Comparison of ENCODE assay signal across 8 cellular contexts in the genomic region with DNA sequence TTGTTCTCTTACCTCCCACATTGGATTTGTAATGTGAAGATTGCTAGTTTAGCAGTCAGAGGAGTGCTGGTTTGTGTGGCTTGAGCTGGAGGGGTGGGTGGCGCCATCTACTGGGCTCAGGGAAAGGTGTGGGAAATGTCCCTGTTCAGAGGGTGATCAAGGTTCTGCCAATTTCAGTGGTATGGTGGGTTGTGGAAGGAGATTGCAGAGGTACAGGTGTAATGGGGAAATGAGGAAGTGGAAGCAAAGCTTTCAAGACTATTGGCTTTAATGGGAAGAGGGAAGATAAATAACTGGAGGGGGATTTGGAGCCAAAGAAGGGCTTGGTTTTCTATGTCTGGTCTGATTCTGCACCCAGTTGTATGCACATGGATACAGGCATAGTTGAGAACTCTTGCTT.
DNase-seq lines count a peak whose midpoint lies in the region; ATAC-seq, FAIRE-seq and TF ChIP-seq lines count a peak whose summit lies in the region.

No MANE protein-coding gene starts in this region.

- no peak overlapping the region for H3K27ac Mint-ChIP-seq in activated T-helper 17 cell treated with anti-CD3 and anti-CD28 coated beads, Interleukin-2, amount 50 U/mL, for 72 hours

- H3K36me3 ChIP-seq in OCI-LY1 (ENCODE audit: insufficient read depth, low read length) = no peaks in the 10 kb centered on the region

- H3K4me1 Mint-ChIP-seq in activated T-helper 17 cell treated with anti-CD3 and anti-CD28 coated beads, Interleukin-2, amount 50 U/mL, for 72 hours = no peaks in the 10 kb centered on the region

- H3K27me3 ChIP-seq in OCI-LY1 (ENCODE audit: insufficient read depth, low read length) = no peaks in the 10 kb centered on the region

- no peak overlapping the region for H3K4me3 Mint-ChIP-seq in activated T-helper 17 cell treated with anti-CD3 and anti-CD28 coated beads, Interleukin-2, amount 50 U/mL, for 72 hours

- no peaks in the 10 kb centered on the region for H3K36me3 Mint-ChIP-seq in activated T-helper 17 cell treated with anti-CD3 and anti-CD28 coated beads, Interleukin-2, amount 50 U/mL, for 72 hours (ENCODE audit: low read depth)

- no peak overlapping the region for H3K4me3 ChIP-seq in OCI-LY1 (ENCODE audit: low read depth, low read length, poor library complexity, severe bottlenecking)

- no peaks in the 10 kb centered on the region for H3K9me3 ChIP-seq in OCI-LY1 (ENCODE audit: low read length)

- H3K4me2 ChIP-seq in OCI-LY1 (ENCODE audit: low read length) = no peak overlapping the region

- H3K9me3 Mint-ChIP-seq in activated T-helper 17 cell treated with anti-CD3 and anti-CD28 coated beads, Interleukin-2, amount 50 U/mL, for 72 hours = no peaks in the 10 kb centered on the region

- peak; percentile 69 for ATAC-seq in activated T-helper 17 cell treated with anti-CD3 and anti-CD28 coated beads, Interleukin-2, amount 50 U/mL, for 72 hours (replicated peaks)
- ATAC-seq in GM18907 (IDR thresholded peaks at IDR 0.05; ENCODE audit: unreplicated experiment) = no peak

- H3K79me2 ChIP-seq in OCI-LY1 (ENCODE audit: insufficient read depth, low read length) = no peaks in the 10 kb centered on the region

- H3K9ac ChIP-seq in OCI-LY1 (ENCODE audit: low read length) = no peak overlapping the region

- peak; percentile 71 for TF ChIP-seq CTCF in AG09319 (IDR thresholded peaks at IDR 0.05; ENCODE audit: low read depth, low read length)
- peak; percentile 93 for TF ChIP-seq CTCF in OCI-LY1 (IDR thresholded peaks at IDR 0.05; ENCODE audit: low read length)

- DNase-seq in AG09319 (ENCODE audit: extremely low read depth, low read depth) (no peak), GM18507 (ENCODE audit: extremely low spot score, insufficient read length, low read depth) (peak; percentile 18), HK-2 (ENCODE audit: unreplicated experiment) (peak; percentile 57), glomerular visceral epithelial cell (ENCODE audit: extremely low spot score) (peak; percentile 71), pons (ENCODE audit: low spot score) (peak; percentile 62)

- peaks cover 20% of the 10 kb centered on the region for H3K27me3 Mint-ChIP-seq in activated T-helper 17 cell treated with anti-CD3 and anti-CD28 coated beads, Interleukin-2, amount 50 U/mL, for 72 hours

- H3K4me1 ChIP-seq in OCI-LY1 (ENCODE audit: insufficient read depth, low read length, severe bottlenecking) = no peaks in the 10 kb centered on the region

- H3K9me2 ChIP-seq in OCI-LY1 (ENCODE audit: low read depth, low read length) = no peaks in the 10 kb centered on the region

- H2AFZ ChIP-seq in OCI-LY1 (ENCODE audit: low read length) = no peak overlapping the region

- H3F3A ChIP-seq in OCI-LY1 (ENCODE audit: insufficient read depth, low read length) = no peaks in the 10 kb centered on the region

- FAIRE-seq in GM18507 (lab: Jason Lieb, UNC) = no peak

- no peaks in the 10 kb centered on the region for H4K20me1 ChIP-seq in OCI-LY1 (ENCODE audit: insufficient read depth, low read length)

- H3K27ac ChIP-seq in OCI-LY1 (ENCODE audit: low read depth, low read length, poor library complexity, severe bottlenecking) = no peak overlapping the region
